Comparison of ENCODE assay signal across 8 cellular contexts in genomic region chr5:178730940-178731265, GRCh38. TPM values are rescaled to one million over a fixed set of nuclear protein-coding genes. Genes with fewer than 3 reads are reported as not detected.
A peak's percentile ranks its signal among the peaks of the same experiment; 100 is the strongest.
DNase-seq lines count a peak whose midpoint lies in the region; ATAC-seq, FAIRE-seq and TF ChIP-seq lines count a peak whose summit lies in the region.

No MANE protein-coding gene starts in this region.

- H3K9me2 ChIP-seq in GM23248 (ENCODE audit: insufficient read depth) = no peaks in the 10 kb centered on the region

- in situ Hi-C loops in GM23248 (cut with MboI) (no loop called here), gastrocnemius medialis (cut with MboI; ENCODE audit: low sequenced_read_pairs in 4 of 4) (loop anchor here (10.0 to 25.0 kb wide), 3 partner anchors 114 to 331 kb away; partner anchors contain the start of genes ZNF354C (in 2 of the 4) and ZNF354B (in 1 of the 4))

- TF ChIP-seq POLR2A in Peyer's patch (IDR thresholded peaks at IDR 0.05) (no peak), endothelial cell of umbilical vein (IDR thresholded peaks at IDR 0.05; ENCODE audit: low read depth, low read length) (no peak), gastrocnemius medialis (IDR thresholded peaks at IDR 0.05) (no peak)

- ATAC-seq in gastrocnemius medialis (no peak), GM19035 (IDR thresholded peaks at IDR 0.05; ENCODE audit: unreplicated experiment) (no peak), HG03135 (IDR thresholded peaks at IDR 0.05; ENCODE audit: unreplicated experiment) (no peak)
- ATAC-seq in activated CD4-positive, CD25-positive, alpha-beta regulatory T cell treated with anti-CD3 and anti-CD28 coated beads, Interleukin-2, amount 50 U/mL, for 24 hours = no peak

- BruUV-seq in endothelial cell of umbilical vein (replicated peaks; lab: Mats Ljungman, UMichigan) = no TSS peak

- H3F3A ChIP-seq in GM23248 (ENCODE audit: insufficient read depth) = no peaks in the 10 kb centered on the region

- H2AFZ ChIP-seq in GM23248 = peak overlapping the region; percentile 82
- peak overlapping the region; percentile 76 for H2AFZ ChIP-seq in endothelial cell of umbilical vein (ENCODE audit: low read depth, low read length)

- DNase-seq in GM23248 (no peak), Peyer's patch (no peak), endothelial cell of umbilical vein (ENCODE audit: low read depth, low spot score) (no peak), gastrocnemius medialis (no peak), NCI-H2171 treated with DMSO at 0.1 percent for 48 hours (lab: John Stamatoyannopoulos, UW) (no peak)

- H3K79me2 ChIP-seq in GM23248 (ENCODE audit: insufficient read depth) = 0 out of 2 replicates have a peak, but pooled peaks cover 3% of the 10 kb centered on the region
- H3K79me2 ChIP-seq in endothelial cell of umbilical vein (ENCODE audit: control insufficient read depth, insufficient read depth, low read length) = no peaks in the 10 kb centered on the region

- peak overlapping the region; percentile 50 for H3K4me2 ChIP-seq in GM23248 (ENCODE audit: unreplicated experiment)
- H3K4me2 ChIP-seq in endothelial cell of umbilical vein (ENCODE audit: insufficient read depth, low read length) = no peak overlapping the region

- peaks cover 17% of the 10 kb centered on the region for H3K36me3 ChIP-seq in GM23248 (ENCODE audit: low read depth)
- H3K36me3 ChIP-seq in Peyer's patch = peaks cover 0 to 13% (median 0%) of the 10 kb centered on the region in 3 donors
- peaks cover 0 to 2% of the 10 kb centered on the region in 2 experiments for H3K36me3 ChIP-seq in endothelial cell of umbilical vein (ENCODE audit: control insufficient read depth in 2 of 2, extremely low read depth in 1 of 2, insufficient read depth in 2 of 2, low read length in 2 of 2)
- peaks cover 3 to 27% of the 10 kb centered on the region in 2 donors for H3K36me3 ChIP-seq in gastrocnemius medialis

- no peaks in the 10 kb centered on the region for H4K20me1 ChIP-seq in GM23248 (ENCODE audit: insufficient read depth)
- H4K20me1 ChIP-seq in endothelial cell of umbilical vein (replicated peaks; ENCODE audit: control insufficient read depth, extremely low read depth, insufficient read depth, low read length) = no peaks in the 10 kb centered on the region

- H3K27me3 ChIP-seq in GM23248 (replicated peaks; ENCODE audit: insufficient read depth) (no peaks in the 10 kb centered on the region), Peyer's patch (no peaks in the 10 kb centered on the region), endothelial cell of umbilical vein (ENCODE audit: control insufficient read depth in 2 of 2, insufficient read depth in 2 of 2, low read length in 2 of 2) (no peaks in the 10 kb centered on the region), gastrocnemius medialis (no peaks in the 10 kb centered on the region)

- WGBS in GM23248 (ENCODE audit: low coverage in 1 of 2, low lambda C conversion rate in 2 of 2, missing lambda C conversion rate in 2 of 2), 2 experiments = 27 to 28% methylated on average over 9 to 10 of the region's 10 CpGs

- H3K4me3 ChIP-seq in GM23248 = peak overlapping the region; percentile 72
- H3K4me3 ChIP-seq in Peyer's patch = peak overlapping the region; percentile 86 to 99 (median 87)
- H3K4me3 ChIP-seq in endothelial cell of umbilical vein (replicated peaks in 1 of 3; ENCODE audit: insufficient read depth in 1 of 3, low read depth in 1 of 3, low read length in 3 of 3) = no peak overlapping the region
- peak overlapping the region; percentile 58 to 98 (median 70) for H3K4me3 ChIP-seq in gastrocnemius medialis

- POLR2A ChIA-PET in endothelial cell of umbilical vein (lab: Charles Lee) = interaction anchor here (1.0 to 1.6 kb wide), 2 partner anchors 129 to 329 kb away, joined by 7 to 8 read pairs; partner anchors contain the start of genes ZNF354B and ZNF354C

- H3K27ac ChIP-seq in GM23248 = no peak overlapping the region
- peak overlapping the region in 1 of 4 donors; percentile 85 for H3K27ac ChIP-seq in Peyer's patch
- no peak overlapping the region for H3K27ac ChIP-seq in endothelial cell of umbilical vein (ENCODE audit: insufficient read depth, low read depth, low read length)
- no peak overlapping the region for H3K27ac ChIP-seq in gastrocnemius medialis

- dilution Hi-C loops in endothelial cell of umbilical vein (cut with MboI; ENCODE audit: extremely low pct_ligation_motif_present, low sequenced_read_pairs) = no loop called here

- H3K4me1 ChIP-seq in GM23248 (ENCODE audit: insufficient read depth) (no peaks in the 10 kb centered on the region), Peyer's patch (peaks cover 0 to 6% (median 0%) of the 10 kb centered on the region in 4 donors), endothelial cell of umbilical vein (ENCODE audit: control insufficient read depth, extremely low read depth, insufficient read depth, low read length) (no peaks in the 10 kb centered on the region), gastrocnemius medialis (peaks cover 0 to 4% of the 10 kb centered on the region in 2 donors)

- no peak for FAIRE-seq in endothelial cell of umbilical vein (lab: Jason Lieb, UNC)

- H3K9ac ChIP-seq in GM23248 (no peak overlapping the region), endothelial cell of umbilical vein (replicated peaks; ENCODE audit: extremely low read depth, insufficient read depth, low read length) (no peak overlapping the region)

- CTCF ChIA-PET in endothelial cell of umbilical vein (lab: Charles Lee) = interaction anchor here (0.8 to 4.7 kb wide), 8 partner anchors 105 to 763 kb away, joined by 3 to 53 read pairs (median 4); partner anchors contain the start of genes ZNF354B, ZNF354C and ZNF879

- intact Hi-C loops in endothelial cell of umbilical vein (cut with micrococcal nuclease) (loop anchor here (1.0 kb wide), 8 partner anchors 89 to 819 kb away; partner anchors contain the start of genes RUFY1, ZNF354B and ZNF879), gastrocnemius medialis (cut with DNase I; ENCODE audit: low total_unique reads) (loop anchor here (1.0 to 10.0 kb wide), 5 partner anchors 104 to 446 kb away; partner anchors contain the start of genes CLK4, ZNF354B, ZNF354C and ZNF879)

- TF ChIP-seq CTCF in Peyer's patch (IDR thresholded peaks at IDR 0.05) = no peak
- TF ChIP-seq CTCF in endothelial cell of umbilical vein (IDR thresholded peaks at IDR 0.05; ENCODE audit: extremely low read depth in 1 of 2, insufficient read depth in 1 of 2, low read depth in 1 of 2, low read length in 2 of 2) = no peak
- TF ChIP-seq CTCF in gastrocnemius medialis (IDR thresholded peaks at IDR 0.05 in 4 of 5, conservative IDR thresholded peaks at IDR 0.05 in 1 of 5) = peak in 1 of 5 experiments; percentile 8

- H3K9me1 ChIP-seq in endothelial cell of umbilical vein (replicated peaks; ENCODE audit: control insufficient read depth, extremely low read depth, insufficient read depth, low read length) = no peaks in the 10 kb centered on the region

- no peaks in the 10 kb centered on the region for H3K9me3 ChIP-seq in GM23248 (ENCODE audit: low read depth)
- H3K9me3 ChIP-seq in Peyer's patch = peaks cover 0 to under 1% (median 0%) of the 10 kb centered on the region in 4 donors
- no peaks in the 10 kb centered on the region for H3K9me3 ChIP-seq in endothelial cell of umbilical vein (replicated peaks; ENCODE audit: control insufficient read depth, insufficient read depth, low read length)
- H3K9me3 ChIP-seq in gastrocnemius medialis = no peaks in the 10 kb centered on the region

TF ChIP-seq in endothelial cell of umbilical vein, 7 proteins besides CTCF, POLR2A, EP300 and RAD21:
- no peak for TF ChIP-seq GATA2 (IDR thresholded peaks at IDR 0.05; ENCODE audit: insufficient read depth, insufficient read length, low read depth, low read length)
- TF ChIP-seq FOS (IDR thresholded peaks at IDR 0.05; ENCODE audit: borderline replicate concordance, insufficient read depth, low read length) = no peak
- no peak for TF ChIP-seq EZH2 (IDR thresholded peaks at IDR 0.05; ENCODE audit: borderline replicate concordance, low read depth, low read length, severe bottlenecking)
- TF ChIP-seq JUN (IDR thresholded peaks at IDR 0.05; ENCODE audit: borderline replicate concordance, insufficient read depth, insufficient read length, low read depth) = no peak
- TF ChIP-seq MAX (IDR thresholded peaks at IDR 0.05; ENCODE audit: insufficient read depth, insufficient read length) = no peak
- no peak for TF ChIP-seq POLR2AphosphoS5 (IDR thresholded peaks at IDR 0.05; ENCODE audit: insufficient read depth, low read depth, low read length)
- TF ChIP-seq MYC (IDR thresholded peaks at IDR 0.05; ENCODE audit: low read depth, low read length) = no peak

RNA-seq across cellular contexts. Expression of gene ZNF354A, which starts 0.4 kb away (rescaled TPM):
- 7.0 and 8.7 TPM in 2 replicates for total RNA-seq in GM23248 (2014; rRNA removed; shearing (Covaris generic))
- 9.2 and 10.6 TPM in 2 replicates for polyA plus RNA-seq in GM23248 (2016; fragmentation: Nextera tagmentation; extraction: Ambion mirVana)
- 10 to 100 TPM; 10.9 to 30.5 (median 18.3) TPM for total RNA-seq in Peyer's patch
- 10.8 and 11.1 TPM in 2 replicates for total RNA-seq in endothelial cell of umbilical vein
- 4.1 and 4.7 TPM in 2 replicates for polyA plus RNA-seq in endothelial cell of umbilical vein
- 5.6 and 6.6 TPM in 2 replicates for polyA plus RNA-seq in endothelial cell of umbilical vein (2011; cell fraction: cytosol; rRNA removed)
- polyA plus RNA-seq in endothelial cell of umbilical vein (2011; cell fraction: nucleus; rRNA removed) = 16.4 and 16.7 TPM in 2 replicates
- 6.8 and 9.1 TPM in 2 replicates for polyA plus RNA-seq in endothelial cell of umbilical vein (2012)
- polyA minus RNA-seq in endothelial cell of umbilical vein = 5.7 and 6.8 TPM in 2 replicates
- polyA minus RNA-seq in endothelial cell of umbilical vein (2011; cell fraction: cytosol; rRNA and poly(A)+ RNA removed) = 4.8 TPM
- polyA minus RNA-seq in endothelial cell of umbilical vein (2011; cell fraction: nucleus; rRNA and poly(A)+ RNA removed) = 2.2 and 6.2 TPM in 2 replicates
- total RNA-seq in gastrocnemius medialis = 10 to 100 TPM in 2 of 4 donors, 1 to 10 TPM in 2; 9.1 to 11.7 (median 10.3) TPM

Comparison
In these comparisons a context has a peak if more than half of its experiments do, and no peak if none do; other contexts are left out.
1. H3K4me3 ChIP-seq: peak in GM23248 (single experiment), Peyer's patch (4 of 4) and gastrocnemius medialis (4 of 4); none in endothelial cell of umbilical vein (0 of 3).